ENCODE assay signal across 25 cellular contexts in genomic region chr14:75527449-75528163, GRCh38. TPM values are rescaled to one million over a fixed set of nuclear protein-coding genes. Genes with fewer than 3 reads are reported as not detected.
DNase-seq lines count a peak whose midpoint lies in the region; ATAC-seq and TF ChIP-seq lines count a peak whose summit lies in the region.
"Had no signal": no experiment of that assay in that cellular context is flagged by ENCODE, and none has a peak within 500 bp of the region (broad histone marks: within the 10 kb centered on the region; RNA-seq: fewer than 3 reads in every experiment).

No MANE protein-coding gene starts in this region.

- POLR2A ChIA-PET in activated CD4-positive, alpha-beta T cell treated with anti-CD3 and anti-CD28 coated beads for 36 hours (lab: Charles Lee): interaction anchor here (1.4 kb wide), 1 partner anchor 33 kb away, joined by 3 read pairs; no protein-coding TSS in a partner anchor
- POLR2A ChIA-PET in CD4-positive, alpha-beta T cell (lab: Charles Lee): interaction anchor here (0.7 to 4.5 kb wide), 2 partner anchors 12 to 15 kb away, joined by 3 to 26 read pairs; no protein-coding TSS in a partner anchor
- POLR2A ChIA-PET in activated CD4-positive, alpha-beta memory T cell treated with anti-CD3 and anti-CD28 coated beads for 36 hours (lab: Charles Lee): interaction anchor here (0.9 to 8.6 kb wide), 5 partner anchors 9 to 41 kb away, joined by 3 to 172 read pairs (median 6); no protein-coding TSS in a partner anchor

- peaks cover 73% of the 10 kb centered on the region for H3K4me1 Mint-ChIP-seq in activated CD4-positive, alpha-beta T cell treated with anti-CD3 and anti-CD28 coated beads for 36 hours
- H3K4me1 Mint-ChIP-seq in CD4-positive, alpha-beta T cell (ENCODE audit: low read depth): peaks cover 82% of the 10 kb centered on the region
- H3K4me1 Mint-ChIP-seq in activated CD4-positive, alpha-beta memory T cell treated with anti-CD3 and anti-CD28 coated beads for 36 hours (ENCODE audit: low read depth): peaks cover 68% of the 10 kb centered on the region
- peaks cover 76 to 86% of the 10 kb centered on the region in 2 donors for H3K4me1 Mint-ChIP-seq in immature natural killer cell

- intact Hi-C loops in activated CD4-positive, alpha-beta T cell treated with anti-CD3 and anti-CD28 coated beads for 36 hours (cut with DNase I, micrococcal nuclease): no loop called here
- intact Hi-C loops in CD4-positive, alpha-beta T cell (cut with DNase I, micrococcal nuclease): no loop called here
- intact Hi-C loops in activated CD4-positive, alpha-beta memory T cell treated with anti-CD3 and anti-CD28 coated beads for 36 hours (cut with micrococcal nuclease): loop anchor here (10.0 kb wide), 1 partner anchor 403 kb away; the partner anchor contains the start of gene NEK9

- no peaks in the 10 kb centered on the region for H3K27me3 Mint-ChIP-seq in activated CD4-positive, alpha-beta T cell treated with anti-CD3 and anti-CD28 coated beads for 36 hours
- no peaks in the 10 kb centered on the region for H3K27me3 Mint-ChIP-seq in CD4-positive, alpha-beta T cell
- no peaks in the 10 kb centered on the region for H3K27me3 Mint-ChIP-seq in activated CD4-positive, alpha-beta memory T cell treated with anti-CD3 and anti-CD28 coated beads for 36 hours
- H3K27me3 Mint-ChIP-seq in immature natural killer cell (ENCODE audit: low read depth in 3 of 3): peaks cover 0 to 5% (median 2%) of the 10 kb centered on the region in 3 donors

- peak overlapping the region; percentile 85 for H3K27ac Mint-ChIP-seq in activated CD4-positive, alpha-beta T cell treated with anti-CD3 and anti-CD28 coated beads for 36 hours
- H3K27ac Mint-ChIP-seq in CD4-positive, alpha-beta T cell: peak overlapping the region; percentile 96
- H3K27ac Mint-ChIP-seq in activated CD4-positive, alpha-beta memory T cell treated with anti-CD3 and anti-CD28 coated beads for 36 hours: peak overlapping the region; percentile 73
- peak overlapping the region; percentile 11 to 79 (median 46) for H3K27ac Mint-ChIP-seq in immature natural killer cell

- H3K27me3 ChIP-seq in CD4-positive, alpha-beta T cell (ENCODE audit: control insufficient read depth, insufficient read depth, low read length): no peaks in the 10 kb centered on the region
- H3K27me3 ChIP-seq: cardiac muscle cell had no signal

- peak overlapping the region; percentile 64 for H3K4me3 Mint-ChIP-seq in activated CD4-positive, alpha-beta T cell treated with anti-CD3 and anti-CD28 coated beads for 36 hours
- peak overlapping the region; percentile 62 for H3K4me3 Mint-ChIP-seq in CD4-positive, alpha-beta T cell
- peak overlapping the region; percentile 75 for H3K4me3 Mint-ChIP-seq in activated CD4-positive, alpha-beta memory T cell treated with anti-CD3 and anti-CD28 coated beads for 36 hours
- peak overlapping the region in 4 of 5 donors; percentile 2 to 44 (median 20) for H3K4me3 Mint-ChIP-seq in immature natural killer cell

- H3K27ac ChIP-seq in CD4-positive, alpha-beta T cell (ENCODE audit: low read depth, low read length): no peak overlapping the region
- H3K27ac ChIP-seq: cardiac muscle cell, PC-9, stomach, transverse colon had no signal

- peaks cover 92% of the 10 kb centered on the region for H3K36me3 Mint-ChIP-seq in activated CD4-positive, alpha-beta T cell treated with anti-CD3 and anti-CD28 coated beads for 36 hours (ENCODE audit: low read depth)
- peaks cover 87% of the 10 kb centered on the region for H3K36me3 Mint-ChIP-seq in CD4-positive, alpha-beta T cell (ENCODE audit: low read depth)
- peaks cover 88% of the 10 kb centered on the region for H3K36me3 Mint-ChIP-seq in activated CD4-positive, alpha-beta memory T cell treated with anti-CD3 and anti-CD28 coated beads for 36 hours
- H3K36me3 Mint-ChIP-seq in immature natural killer cell: peaks cover 28 to 42% (median 33%) of the 10 kb centered on the region in 3 donors

- CTCF ChIA-PET in activated CD4-positive, alpha-beta T cell treated with anti-CD3 and anti-CD28 coated beads for 36 hours (lab: Charles Lee): interaction anchor here (1.2 to 4.5 kb wide), 7 partner anchors 8 to 127 kb away, joined by 4 to 25 read pairs (median 6); no protein-coding TSS in a partner anchor
- CTCF ChIA-PET in CD4-positive, alpha-beta T cell (lab: Charles Lee): interaction anchor here (1.1 to 2.3 kb wide), 6 partner anchors 9 to 50 kb away, joined by 3 to 8 read pairs (median 6); no protein-coding TSS in a partner anchor
- CTCF ChIA-PET in activated CD4-positive, alpha-beta memory T cell treated with anti-CD3 and anti-CD28 coated beads for 36 hours (lab: Charles Lee): interaction anchor here (0.8 to 11.1 kb wide), 8 partner anchors 8 to 39 kb away, joined by 3 to 88 read pairs (median 5); no protein-coding TSS in a partner anchor

- H3K9me3 ChIP-seq in CD4-positive, alpha-beta T cell (ENCODE audit: control insufficient read depth, low read length): no peaks in the 10 kb centered on the region
- H3K9me3 ChIP-seq: Caco-2, stomach, transverse colon had no signal

- H3K9me3 Mint-ChIP-seq in activated CD4-positive, alpha-beta T cell treated with anti-CD3 and anti-CD28 coated beads for 36 hours (ENCODE audit: low read depth): peaks cover 6% of the 10 kb centered on the region
- no peaks in the 10 kb centered on the region for H3K9me3 Mint-ChIP-seq in CD4-positive, alpha-beta T cell
- H3K9me3 Mint-ChIP-seq in activated CD4-positive, alpha-beta memory T cell treated with anti-CD3 and anti-CD28 coated beads for 36 hours: no peaks in the 10 kb centered on the region
- no peaks in the 10 kb centered on the region for H3K9me3 Mint-ChIP-seq in immature natural killer cell

- TF ChIP-seq CTCF in CD4-positive, alpha-beta T cell (IDR thresholded peaks at IDR 0.05): no peak

- no peak for ATAC-seq in activated CD4-positive, alpha-beta T cell treated with anti-CD3 and anti-CD28 coated beads for 36 hours
- peak; percentile 27 for ATAC-seq in CD4-positive, alpha-beta T cell (ENCODE audit: poor library complexity)
- ATAC-seq in GM18858 (IDR thresholded peaks at IDR 0.05; ENCODE audit: unreplicated experiment) (no peak), HG02678 (IDR thresholded peaks at IDR 0.05; ENCODE audit: unreplicated experiment) (no peak)
- ATAC-seq: HepG2 had no signal

- no peak for DNase-seq in activated CD4-positive, alpha-beta T cell treated with anti-CD3 and anti-CD28 coated beads for 36 hours
- DNase-seq in activated CD4-positive, alpha-beta T cell treated with anti-CD3 and anti-CD28 coated beads for 1 hour: no peak
- DNase-seq in CD4-positive, alpha-beta T cell: no peak
- DNase-seq in activated CD4-positive, alpha-beta memory T cell treated with anti-CD3 and anti-CD28 coated beads for 36 hours: no peak
- DNase-seq in immature natural killer cell (no peak), NCI-H1048 (lab: John Stamatoyannopoulos, UW) (no peak)
- DNase-seq: 8988T; activated CD4-positive, alpha-beta T cell treated with anti-CD3 and anti-CD28 coated beads, Interleukin-2, amount 50 U/mL, for 48 hours; activated effector memory CD4-positive, alpha-beta T cell treated with Interleukin-2 at 50 U/mL for 16 hours; AML-193; Caco-2; glutamatergic neuron; NCI-H1105 treated with DMSO at 0.1 percent for 48 hours; NCI-H2081; PC-9; SHP77; stomach; transverse colon had no signal

RNA-seq across cellular contexts. Expression of gene BATF, which starts 5.3 kb away (rescaled TPM):
- 100 to 1,000 TPM; 165 to 187 TPM for total RNA-seq in activated CD4-positive, alpha-beta T cell treated with anti-CD3 and anti-CD28 coated beads for 36 hours
- total RNA-seq in CD4-positive, alpha-beta T cell: 1 to 10 TPM; 6.7 to 7.8 TPM
- 100 to 1,000 TPM; 171 to 182 TPM for total RNA-seq in activated CD4-positive, alpha-beta memory T cell treated with anti-CD3 and anti-CD28 coated beads for 36 hours
- polyA plus RNA-seq in immature natural killer cell: 10 to 100 TPM; 61.7 to 97.4 (median 95.6) TPM
- total RNA-seq: cardiac muscle cell, H1, renal cortical epithelial cell, smooth muscle cell had no signal
- polyA plus RNA-seq: cardiac muscle cell, H1, smooth muscle cell had no signal

RNA-seq across cellular contexts. Expression of gene FLVCR2, which starts 50.8 kb away (rescaled TPM):
- 1 to 10 TPM; 2.2 to 3.2 TPM for total RNA-seq in activated CD4-positive, alpha-beta T cell treated with anti-CD3 and anti-CD28 coated beads for 36 hours
- 1 to 10 TPM in 1 of 2 experiments, under 1 TPM in 1; 0.71 to 2.3 TPM for total RNA-seq in CD4-positive, alpha-beta T cell
- total RNA-seq in activated CD4-positive, alpha-beta memory T cell treated with anti-CD3 and anti-CD28 coated beads for 36 hours: 1 to 10 TPM; 2.8 to 7.6 TPM
- 1 to 10 TPM in 1 of 3 donors, under 1 TPM in 1, not detected in 1; 0.24 to 1.4 TPM for polyA plus RNA-seq in immature natural killer cell

Comparison
In these comparisons a context has a peak if more than half of its experiments do, and no peak if none do; other contexts are left out.
1. H3K27ac Mint-ChIP-seq: peak in every context shown above with its lines; median percentile 96 in CD4-positive, alpha-beta T cell; 85 in activated CD4-positive, alpha-beta T cell treated with anti-CD3 and anti-CD28 coated beads for 36 hours; 73 in activated CD4-positive, alpha-beta memory T cell treated with anti-CD3 and anti-CD28 coated beads for 36 hours; 46 in immature natural killer cell.
2. H3K4me3 Mint-ChIP-seq: peak in every context shown above with its lines; median percentile 75 in activated CD4-positive, alpha-beta memory T cell treated with anti-CD3 and anti-CD28 coated beads for 36 hours; 64 in activated CD4-positive, alpha-beta T cell treated with anti-CD3 and anti-CD28 coated beads for 36 hours; 62 in CD4-positive, alpha-beta T cell; 20 in immature natural killer cell.
3. RNA of gene BATF, which starts 5.3 kb away (total RNA-seq): 165 to 187 TPM in activated CD4-positive, alpha-beta T cell treated with anti-CD3 and anti-CD28 coated beads for 36 hours and 171 to 182 TPM in activated CD4-positive, alpha-beta memory T cell treated with anti-CD3 and anti-CD28 coated beads for 36 hours; 6.7 to 7.8 TPM in CD4-positive, alpha-beta T cell; every median in the first group is over 10 times any median in the second.